ENCODE assay signal across 27 cellular contexts in the genomic region with DNA sequence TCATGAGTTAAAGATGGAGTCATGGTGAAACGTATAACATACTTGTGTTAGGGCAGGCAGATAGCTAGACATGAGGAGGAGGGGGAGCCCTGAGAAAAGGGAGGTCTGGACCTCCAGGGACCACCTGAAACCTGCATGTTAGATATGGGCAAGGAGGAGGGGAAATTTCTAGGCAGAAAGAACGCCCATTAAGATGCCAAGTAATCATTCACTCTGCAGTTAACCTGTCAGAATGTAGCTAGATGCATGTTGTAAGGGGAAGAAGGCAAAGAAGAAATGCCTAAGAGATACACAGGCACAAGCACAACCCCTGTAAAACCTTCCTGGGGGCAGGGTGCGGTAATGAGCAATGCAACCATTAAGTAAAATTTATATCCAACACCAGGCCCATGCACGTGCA.
"Had no signal": no experiment of that assay in that cellular context is flagged by ENCODE, and none has a peak within 500 bp of the region (broad histone marks: within the 10 kb centered on the region; RNA-seq: fewer than 3 reads in every experiment).

No MANE protein-coding gene starts in this region.

- H3K27me3 Mint-ChIP-seq: naive B cell; natural killer cell treated with Interleukin-12 subunit alpha and Interleukin-12 subunit beta and Interleukin-15 and Interleukin-18, amount 100 ng/mL, for 72 hours; stimulated activated naive CD8-positive, alpha-beta T cell treated with anti-CD3 and anti-CD28 coated beads, Interleukin-15, Interleukin-2, amounts not matched to agents 100 ng/mL and 50 ng/mL, for 24 hours had no signal

- FAIRE-seq: keratinocyte, pancreas, urothelium cell line had no signal

- H3K27ac Mint-ChIP-seq: mesothelial cell of epicardium; naive B cell; natural killer cell treated with Interleukin-12 subunit alpha and Interleukin-12 subunit beta and Interleukin-15 and Interleukin-18, amount 100 ng/mL, for 72 hours; stimulated activated effector memory CD8-positive, alpha-beta T cell treated with anti-CD3 and anti-CD28 coated beads, Interleukin-12 subunit alpha, Interleukin-12 subunit beta, amount 100 ng/mL, for 72 hours; stimulated activated naive CD8-positive, alpha-beta T cell treated with anti-CD3 and anti-CD28 coated beads, Interleukin-15, Interleukin-2, amounts not matched to agents 100 ng/mL and 50 ng/mL, for 24 hours had no signal

- H3K4me3 ChIP-seq: left lung, lung, pancreas, prostate gland, skin epidermis, spleen, suprapubic skin, thoracic aorta, tibial artery, upper lobe of right lung had no signal

- H3K27me3 ChIP-seq: left lung, pancreas, spleen, suprapubic skin, tibial artery, upper lobe of right lung had no signal

- ATAC-seq: left cardiac atrium; left lung; natural killer cell treated with Interleukin-12 subunit alpha and Interleukin-12 subunit beta and Interleukin-15 and Interleukin-18, amount 100 ng/mL, for 72 hours; pancreas; right cardiac atrium; sciatic nerve; stimulated activated effector memory CD8-positive, alpha-beta T cell treated with anti-CD3 and anti-CD28 coated beads, Interleukin-12 subunit alpha, Interleukin-12 subunit beta, amount 100 ng/mL, for 72 hours; upper lobe of right lung had no signal

- H3K4me1 Mint-ChIP-seq: naive B cell; stimulated activated effector memory CD8-positive, alpha-beta T cell treated with anti-CD3 and anti-CD28 coated beads, Interleukin-12 subunit alpha, Interleukin-12 subunit beta, amount 100 ng/mL, for 72 hours had no signal

- H3K36me3 Mint-ChIP-seq: mesothelial cell of epicardium; naive B cell; natural killer cell treated with Interleukin-12 subunit alpha and Interleukin-12 subunit beta and Interleukin-15 and Interleukin-18, amount 100 ng/mL, for 72 hours; stimulated activated effector memory CD8-positive, alpha-beta T cell treated with anti-CD3 and anti-CD28 coated beads, Interleukin-12 subunit alpha, Interleukin-12 subunit beta, amount 100 ng/mL, for 72 hours had no signal

- H3K9me3 ChIP-seq: pancreas, prostate gland, suprapubic skin, thoracic aorta, tibial artery, upper lobe of right lung had no signal

- H3K36me3 ChIP-seq: left lung, pancreas, prostate gland, spleen, suprapubic skin, thoracic aorta, tibial artery, upper lobe of right lung had no signal

- H3K4me3 Mint-ChIP-seq: mesothelial cell of epicardium; naive B cell; natural killer cell treated with Interleukin-12 subunit alpha and Interleukin-12 subunit beta and Interleukin-15 and Interleukin-18, amount 100 ng/mL, for 72 hours; stimulated activated effector memory CD8-positive, alpha-beta T cell treated with anti-CD3 and anti-CD28 coated beads, Interleukin-12 subunit alpha, Interleukin-12 subunit beta, amount 100 ng/mL, for 72 hours; stimulated activated naive CD8-positive, alpha-beta T cell treated with anti-CD3 and anti-CD28 coated beads, Interleukin-15, Interleukin-2, amounts not matched to agents 100 ng/mL and 50 ng/mL, for 24 hours had no signal

- DNase-seq: hippocampal formation; kidney glomerular epithelial cell; left cardiac atrium; left lung; mesendoderm; naive B cell; pancreas; retina; right cardiac atrium; spleen; stimulated activated CD4-positive, alpha-beta T cell treated with anti-CD3 and anti-CD28 coated beads, Interleukin-4, amount 100 ng/mL, for 24 hours; stimulated activated naive CD4-positive, alpha-beta T cell; tibial artery; trophoblast cell; upper lobe of right lung had no signal

- H3K4me1 ChIP-seq: left lung, pancreas, prostate gland, spleen, tibial artery, upper lobe of right lung had no signal

- H3K27ac ChIP-seq: left lung, pancreas, prostate gland, skin epidermis, spleen, suprapubic skin, thoracic aorta, tibial artery, upper lobe of right lung had no signal
